ENCODE assay signal across 1 cellular context in genomic region chr7:40843338-40844026, GRCh38.
TF ChIP-seq lines count a peak whose summit lies in the region.

No MANE protein-coding gene starts in this region.

TF ChIP-seq in H1, 55 proteins besides CTCF, POLR2A, EP300 and RAD21:
- TF ChIP-seq RXRA (IDR thresholded peaks at IDR 0.05; ENCODE audit: insufficient read depth, low read depth, low read length): no peak
- no peak for TF ChIP-seq NANOG (IDR thresholded peaks at IDR 0.05; ENCODE audit: insufficient read depth, low read depth, low read length, poor library complexity, severe bottlenecking)
- TF ChIP-seq USF2 (IDR thresholded peaks at IDR 0.05; ENCODE audit: low read length): no peak
- TF ChIP-seq, protein P1, sequence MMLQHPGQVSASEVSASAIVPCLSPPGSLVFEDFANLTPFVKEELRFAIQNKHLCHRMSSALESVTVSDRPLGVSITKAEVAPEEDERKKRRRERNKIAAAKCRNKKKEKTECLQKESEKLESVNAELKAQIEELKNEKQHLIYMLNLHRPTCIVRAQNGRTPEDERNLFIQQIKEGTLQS (IDR thresholded peaks at IDR 0.05; ENCODE audit: insufficient read depth, low read depth, low read length): no peak
- no peak for TF ChIP-seq CTBP2 (IDR thresholded peaks at IDR 0.05; ENCODE audit: borderline replicate concordance, insufficient read depth, insufficient read length, low read length)
- no peak for TF ChIP-seq FOSL1 (IDR thresholded peaks at IDR 0.05; ENCODE audit: insufficient read depth, low read depth, low read length)
- TF ChIP-seq JUND (IDR thresholded peaks at IDR 0.05; ENCODE audit: low read length): no peak
- no peak for TF ChIP-seq BACH1 (IDR thresholded peaks at IDR 0.05; ENCODE audit: low read length)
- no peak for TF ChIP-seq GABPA (IDR thresholded peaks at IDR 0.05; ENCODE audit: borderline replicate concordance, insufficient read depth, low read length)
- TF ChIP-seq EGR1 (IDR thresholded peaks at IDR 0.05; ENCODE audit: borderline replicate concordance, low read depth, low read length): no peak
- TF ChIP-seq TCF12 (IDR thresholded peaks at IDR 0.05; ENCODE audit: low read depth, low read length): no peak
- TF ChIP-seq HDAC2 (IDR thresholded peaks at IDR 0.05; ENCODE audit: borderline replicate concordance in 1 of 2, low read depth in 2 of 2, low read length in 2 of 2): no peak
